In the genomic region with DNA sequence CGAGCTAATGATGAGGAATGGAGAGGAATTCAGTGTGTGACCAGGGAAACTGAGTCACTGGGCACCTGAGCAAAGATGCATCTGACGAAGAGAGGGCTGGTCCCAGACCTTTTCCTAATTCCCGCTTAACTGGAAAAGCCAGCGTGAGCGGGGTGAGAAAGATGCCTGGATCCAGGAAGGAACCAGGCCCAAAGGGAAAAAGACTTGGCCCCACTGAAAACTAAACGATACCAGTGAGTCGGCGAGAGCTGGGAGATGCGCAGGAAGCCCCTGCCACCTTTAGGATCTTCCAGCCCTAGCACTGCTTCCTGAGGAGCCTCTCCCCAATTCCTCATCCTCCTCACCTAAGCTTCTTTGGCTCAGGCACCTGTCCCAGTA, we compare ENCODE assay signal across 8 cellular contexts. TPM values are rescaled to one million over a fixed set of nuclear protein-coding genes. Genes with fewer than 3 reads are reported as not detected.
DNase-seq lines count a peak whose midpoint lies in the region; TF ChIP-seq lines count a peak whose summit lies in the region.

No MANE protein-coding gene starts in this region.

- WGBS in stomach, 5 donors, result 40 to 56% (median 50%) methylated on average over 9 of the region's 9 CpGs

- no peaks in the 10 kb centered on the region for H3K27me3 ChIP-seq in ascending aorta
- no peaks in the 10 kb centered on the region for H3K27me3 ChIP-seq in stomach

- H3K27ac ChIP-seq in ascending aorta, result peak overlapping the region; percentile 12 to 65
- H3K27ac ChIP-seq in stomach, result peak overlapping the region in 4 of 5 donors; percentile 71 to 77 (median 75)

- H3K9me3 ChIP-seq in ascending aorta (no peaks in the 10 kb centered on the region), stomach (no peaks in the 10 kb centered on the region)

- peak; percentile 36 for DNase-seq in HuH-7.5 (ENCODE audit: low spot score)
- DNase-seq in ascending aorta (ENCODE audit: low spot score in 2 of 2), result no peak
- DNase-seq in immature natural killer cell, result no peak
- no peak for DNase-seq in stomach
- no peak for DNase-seq in NCI-H146 (lab: John Stamatoyannopoulos, UW)
- no peak for DNase-seq in G401 (ENCODE audit: low spot score)
- no peak for DNase-seq in anterior cingulate cortex (lab: John Stamatoyannopoulos, UW)
- DNase-seq in kidney glomerular epithelial cell (lab: John Stamatoyannopoulos, UW), result no peak

- peak overlapping the region; percentile 96 to 99 (median 98) for H3K4me3 Mint-ChIP-seq in immature natural killer cell

- H3K27ac Mint-ChIP-seq in immature natural killer cell, result peak overlapping the region; percentile 39 to 95 (median 83)

- peaks cover 13 to 17% (median 14%) of the 10 kb centered on the region in 3 donors for H3K36me3 Mint-ChIP-seq in immature natural killer cell

- intact Hi-C loops in ascending aorta (cut with DNase I), result loop anchor here (2.0 kb wide), 1 partner anchor 15 kb away; the partner anchor contains the start of genes HDAC3 and RELL2
- intact Hi-C loops in stomach (cut with DNase I; ENCODE audit: low total_unique reads), result no loop called here

- TF ChIP-seq EP300 in stomach (IDR thresholded peaks at IDR 0.05), result no peak

- TF ChIP-seq CTCF in ascending aorta (IDR thresholded peaks at IDR 0.05), result no peak
- TF ChIP-seq CTCF in stomach (IDR thresholded peaks at IDR 0.05), result no peak

- TF ChIP-seq POLR2A in stomach (IDR thresholded peaks at IDR 0.05), result no peak

- H3K36me3 ChIP-seq in ascending aorta, result peaks cover 5 to 27% of the 10 kb centered on the region in 2 donors
- peaks cover 0 to 43% (median 37%) of the 10 kb centered on the region in 4 donors for H3K36me3 ChIP-seq in stomach

- H3K4me3 ChIP-seq in ascending aorta, result peak overlapping the region; percentile 76 to 85
- H3K4me3 ChIP-seq in stomach, result peak overlapping the region; percentile 65 to 85 (median 81)

- H3K4me1 Mint-ChIP-seq in immature natural killer cell, result peaks cover 34 to 49% of the 10 kb centered on the region in 2 donors

- in situ Hi-C loops in G401 (cut with HindIII; ENCODE audit: low sequenced_read_pairs), result no loop called here

- H3K4me1 ChIP-seq in ascending aorta (peaks cover 0 to 12% of the 10 kb centered on the region in 2 donors), stomach (peaks cover 7 to 24% (median 15%) of the 10 kb centered on the region in 4 donors)

- H3K9me3 Mint-ChIP-seq in immature natural killer cell, result no peaks in the 10 kb centered on the region

- peaks cover 0 to 2% (median 2%) of the 10 kb centered on the region in 3 donors for H3K27me3 Mint-ChIP-seq in immature natural killer cell (ENCODE audit: low read depth in 3 of 3)

RNA-seq across cellular contexts. Expression of gene FCHSD1, which starts 0.5 kb away (rescaled TPM):
- total RNA-seq in ascending aorta (127 TPM), stomach (10 to 100 TPM; 12.3 to 66.5 (median 28.0) TPM)
- polyA plus RNA-seq in immature natural killer cell (10 to 100 TPM in 2 of 3 donors, 1 to 10 TPM in 1; 5.9 to 14.7 (median 10.9) TPM), stomach (1 to 10 TPM; 5.0 to 9.9 (median 9.0) TPM)
- total RNA-seq in G401 (2014; rRNA removed; shearing (Covaris generic)), result 8.8 and 17.7 TPM in 2 replicates

RNA-seq across cellular contexts. Expression of gene RELL2, which starts 14.9 kb away (rescaled TPM):
- total RNA-seq in ascending aorta (1.4 TPM), stomach (1 to 10 TPM in 3 of 5 donors, under 1 TPM in 1, not detected in 1; 0.45 to 2.2 (median 1.1) TPM)
- polyA plus RNA-seq in immature natural killer cell (1 to 10 TPM; 1.0 to 3.1 (median 1.5) TPM), stomach (1 to 10 TPM in 2 of 3 donors, under 1 TPM in 1; 0.61 to 4.9 (median 1.8) TPM)
- total RNA-seq in G401 (2014; rRNA removed; shearing (Covaris generic)), result 9.9 and 21.2 TPM in 2 replicates

RNA-seq across cellular contexts. Expression of gene HDAC3, which starts 15.1 kb away (rescaled TPM):
- total RNA-seq in ascending aorta (43.4 TPM), stomach (10 to 100 TPM; 37.1 to 64.3 (median 48.4) TPM)
- polyA plus RNA-seq in immature natural killer cell (100 to 1,000 TPM in 1 of 3 donors, 10 to 100 TPM in 2; 71.5 to 140 (median 80.6) TPM), stomach (10 to 100 TPM; 34.7 to 51.8 (median 36.2) TPM)
- 105 and 117 TPM in 2 replicates for total RNA-seq in G401 (2014; rRNA removed; shearing (Covaris generic))

RNA-seq across cellular contexts. Expression of gene ARAP3, which starts 30.3 kb away (rescaled TPM):
- total RNA-seq in ascending aorta, result 55.5 TPM
- 1 to 10 TPM in 1 of 3 donors, under 1 TPM in 1, not detected in 1; 0.68 to 1.3 TPM for polyA plus RNA-seq in immature natural killer cell
- 10 to 100 TPM in 1 of 5 donors, 1 to 10 TPM in 4; 2.3 to 11.9 (median 6.2) TPM for total RNA-seq in stomach
- polyA plus RNA-seq in stomach, result 1 to 10 TPM; 4.3 to 6.3 (median 5.0) TPM
- not detected in 2 replicates for total RNA-seq in G401 (2014; rRNA removed; shearing (Covaris generic))

RNA-seq across cellular contexts. Expression of gene DIAPH1, which starts 32.9 kb away (rescaled TPM):
- total RNA-seq in ascending aorta (65.8 TPM), stomach (100 to 1,000 TPM in 1 of 5 donors, 10 to 100 TPM in 4; 18.0 to 181 (median 77.0) TPM)
- polyA plus RNA-seq in immature natural killer cell (100 to 1,000 TPM; 108 to 187 (median 123) TPM), stomach (10 to 100 TPM; 41.4 to 98.1 (median 76.1) TPM)
- total RNA-seq in G401 (2014; rRNA removed; shearing (Covaris generic)), result 23.5 and 34.0 TPM in 2 replicates
